7 cellular contexts compared by ENCODE assay signal in the genomic region with DNA sequence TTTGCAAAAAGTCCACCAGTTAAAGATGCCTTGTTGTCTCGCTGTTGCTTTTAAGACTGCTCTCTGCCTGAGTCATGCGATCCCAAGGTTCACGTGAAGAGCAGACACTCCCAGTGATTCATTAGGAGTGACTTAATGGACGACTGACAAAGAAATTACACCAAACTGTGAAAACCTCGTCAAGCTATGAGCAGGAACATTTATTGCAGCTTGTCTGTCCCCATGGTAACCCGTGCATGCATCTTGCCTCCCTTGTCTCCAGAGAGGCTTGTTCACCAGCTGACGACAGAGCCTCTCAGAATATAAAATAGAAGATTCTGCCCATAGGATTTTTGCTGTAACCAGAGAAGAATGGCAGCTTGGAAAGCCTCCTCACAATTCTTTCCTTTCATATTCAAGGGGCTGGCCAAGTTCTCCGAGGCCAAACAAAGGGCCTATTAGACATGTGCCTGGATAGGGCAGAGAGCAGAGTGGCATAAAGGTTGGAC.
DNase-seq lines count a peak whose midpoint lies in the region; ATAC-seq lines count a peak whose summit lies in the region.

No MANE protein-coding gene starts in this region.

- H3K27ac ChIP-seq in HUES64 (ENCODE audit: low read depth, low read length) = peak overlapping the region; percentile 14; the same call in 1 of the 2 replicates
- peak overlapping the region; percentile 46 for H3K27ac ChIP-seq in temporal lobe (ENCODE audit: low read depth, low read length)

- H3K9me3 ChIP-seq in HUES64 (ENCODE audit: insufficient read depth, low read depth, low read length) = no peaks in the 10 kb centered on the region

- no peaks in the 10 kb centered on the region for H3K27me3 ChIP-seq in HUES64 (ENCODE audit: insufficient read depth, low read length)

- H3K4me3 ChIP-seq in HUES64 (ENCODE audit: low read length) = no peak overlapping the region

- no peaks in the 10 kb centered on the region for H3K36me3 ChIP-seq in HUES64 (ENCODE audit: insufficient read depth, low read length)

- H3K9ac ChIP-seq in HUES64 (ENCODE audit: low read depth, low read length) = no peak overlapping the region; the same call in 1 of the 2 replicates

- ATAC-seq in HG02588 (IDR thresholded peaks at IDR 0.05; ENCODE audit: unreplicated experiment) (no peak), GM18868 (IDR thresholded peaks at IDR 0.05; ENCODE audit: unreplicated experiment) (no peak)

- DNase-seq in amygdala (lab: John Stamatoyannopoulos, UW) (peak in 42 of 56 donors; percentile 6 to 91 (median 40)), hippocampal formation (lab: John Stamatoyannopoulos, UW) (peak; percentile 50 to 54), KBM-7 (no peak)

- in situ Hi-C loops in KBM-7 (cut with MboI; ENCODE audit: low pct_unique_long_range_greater_than_20kb, low sequenced_read_pairs) = no loop called here

- WGBS in HUES64 = 64% methylated on average over 8 of the region's 8 CpGs

- H3K4me1 ChIP-seq in HUES64 (ENCODE audit: insufficient read depth, low read length) = peaks cover 18% of the 10 kb centered on the region
